ENCODE assay signal across 8 cellular contexts in genomic region chr6:26956601-26957184, GRCh38.
DNase-seq lines count a peak whose midpoint lies in the region; ATAC-seq and TF ChIP-seq lines count a peak whose summit lies in the region.
"Not testable (repeated sequence)": the region's sequence is repeated elsewhere in the genome, so short reads cannot be mapped to it uniquely, and the experiment has no call there.

No MANE protein-coding gene starts in this region.

- H3K9me3 Mint-ChIP-seq in activated naive CD8-positive, alpha-beta T cell treated with anti-CD3 and anti-CD28 coated beads, Interleukin-2, amount 50 U/mL, for 24 hours; natural killer cell: not testable (repeated sequence)

- H3K4me1 Mint-ChIP-seq in activated naive CD8-positive, alpha-beta T cell treated with anti-CD3 and anti-CD28 coated beads, Interleukin-2, amount 50 U/mL, for 24 hours; natural killer cell: not testable (repeated sequence)

- ATAC-seq in activated naive CD8-positive, alpha-beta T cell treated with anti-CD3 and anti-CD28 coated beads, Interleukin-2, amount 50 U/mL, for 24 hours = peak; percentile 88
- peak; percentile 58 to 88 (median 68) for ATAC-seq in natural killer cell

- intact Hi-C loops in natural killer cell (cut with micrococcal nuclease) = not testable (repeated sequence)

- POLR2A ChIA-PET in HEK293 (lab: Yijun Ruan, JAX) = interaction anchor here (0.7 to 0.8 kb wide), 2 partner anchors 135 to 176 kb away, joined by 3 read pairs; a partner anchor contains a TSS

- DNase-seq in NCI-H446 (lab: John Stamatoyannopoulos, UW) (peak; percentile 64 to 77), UCSD-AML1 (lab: John Stamatoyannopoulos, UW; ENCODE audit: unreplicated experiment) (peak; percentile 71), globus pallidus (ENCODE audit: low spot score) (peak; percentile 73), natural killer cell (peak; percentile 71)
- peak; percentile 87 for DNase-seq in activated naive CD8-positive, alpha-beta T cell treated with anti-CD3 and anti-CD28 coated beads, Interleukin-2, amount 50 U/mL, for 24 hours
- DNase-seq in stimulated activated CD8-positive, alpha-beta memory T cell treated with anti-CD3 and anti-CD28 coated beads, Interleukin-12 subunit alpha, Interleukin-12 subunit beta, amount 100 ng/mL, for 4 hours (ENCODE audit: low read depth) = peak; percentile 75

- not testable (repeated sequence) for H3K36me3 ChIP-seq in HEK293 (ENCODE audit: control insufficient read depth in 2 of 2, insufficient read depth in 1 of 2, low read length in 2 of 2)

- H3K27me3 Mint-ChIP-seq in activated naive CD8-positive, alpha-beta T cell treated with anti-CD3 and anti-CD28 coated beads, Interleukin-2, amount 50 U/mL, for 24 hours; natural killer cell (ENCODE audit: low read depth in 2 of 2): not testable (repeated sequence)

- CTCF ChIA-PET in HEK293 (lab: Yijun Ruan, JAX) = interaction anchor here (0.7 to 1.3 kb wide), 2 partner anchors 123 to 203 kb away, joined by 3 to 4 read pairs; no protein-coding TSS in a partner anchor

- peak overlapping the region; percentile 82 for H3K4me3 Mint-ChIP-seq in activated naive CD8-positive, alpha-beta T cell treated with anti-CD3 and anti-CD28 coated beads, Interleukin-2, amount 50 U/mL, for 24 hours
- H3K4me3 Mint-ChIP-seq in natural killer cell = peak overlapping the region; percentile 94

- H3K27ac ChIP-seq in C4-2B (peak overlapping the region; percentile 92), HEK293 (ENCODE audit: extremely low read depth, low read depth, low read length) (peak overlapping the region; percentile 53; the same call in 1 of the 2 replicates)

- peak overlapping the region; percentile 77 for H3K27ac Mint-ChIP-seq in activated naive CD8-positive, alpha-beta T cell treated with anti-CD3 and anti-CD28 coated beads, Interleukin-2, amount 50 U/mL, for 24 hours
- peak overlapping the region; percentile 74 to 87 for H3K27ac Mint-ChIP-seq in natural killer cell

- TF ChIP-seq CTCF in C4-2B (conservative IDR thresholded peaks at IDR 0.05) (peak; percentile 75), HEK293 (tag by site-specific recombination; IDR thresholded peaks at IDR 0.05) (peak; percentile 65), natural killer cell (IDR thresholded peaks at IDR 0.05) (peak; percentile 63)

- H3K4me1 ChIP-seq in HEK293 (ENCODE audit: control insufficient read depth, insufficient read depth, low read length) = not testable (repeated sequence)

- H3K9me3 ChIP-seq in HEK293 (ENCODE audit: control insufficient read depth, insufficient read depth, low read depth, low read length) = not testable (repeated sequence)

- H3K36me3 Mint-ChIP-seq in activated naive CD8-positive, alpha-beta T cell treated with anti-CD3 and anti-CD28 coated beads, Interleukin-2, amount 50 U/mL, for 24 hours (ENCODE audit: low read depth); natural killer cell: not testable (repeated sequence)

- H3K4me3 ChIP-seq in HEK293 (ENCODE audit: low read depth, low read length) = peak overlapping the region; percentile 56

TF ChIP-seq in HEK293, 187 proteins besides CTCF, POLR2A, EP300 and RAD21 (continues in another document):
- TF ChIP-seq ZSCAN30 (tag by site-specific recombination; IDR thresholded peaks at IDR 0.05) (peak; percentile 93), ZNF629 (tag by site-specific recombination; IDR thresholded peaks at IDR 0.05) (peak; percentile 35; the same call in 1 of the 2 replicates), GLIS2 (tag by site-specific recombination; IDR thresholded peaks at IDR 0.05) (0 out of 2 replicates have a peak, but pooled peaks have one; percentile 19), ZBTB26 (tag by site-specific recombination; optimal IDR thresholded peaks at IDR 0.05) (peak; percentile 81), ZNF391 (tag by site-specific recombination; IDR thresholded peaks at IDR 0.05; ENCODE audit: borderline replicate concordance, low read depth) (0 out of 2 replicates have a peak, but pooled peaks have one; percentile 38), ZBTB8A (tag by site-specific recombination; IDR thresholded peaks at IDR 0.05) (peak; percentile 100), OVOL3 (tag by site-specific recombination; IDR thresholded peaks at IDR 0.05) (peak; percentile 24; the same call in 1 of the 2 replicates), KLF10 (tag by site-specific recombination; IDR thresholded peaks at IDR 0.05) (peak; percentile 28; the same call in 1 of the 2 replicates), REST (tag by site-specific recombination; IDR thresholded peaks at IDR 0.05) (peak; percentile 26; the same call in 1 of the 2 replicates), KLF9 (tag by site-specific recombination; IDR thresholded peaks at IDR 0.05; ENCODE audit: low read depth) (peak; percentile 60), ZNF37A (tag by site-specific recombination; IDR thresholded peaks at IDR 0.05) (peak; percentile 61; the same call in 1 of the 2 replicates), ZFHX2 (tag by site-specific recombination; conservative IDR thresholded peaks at IDR 0.05) (0 out of 2 replicates have a peak, but pooled peaks have one; percentile 16), ZBTB11 (tag by site-specific recombination; conservative IDR thresholded peaks at IDR 0.05; ENCODE audit: low read depth) (peak; percentile 79), SP7 (tag by site-specific recombination; IDR thresholded peaks at IDR 0.05) (0 out of 2 replicates have a peak, but pooled peaks have one; percentile 50)

Comparison
In these comparisons a context has a peak if more than half of its experiments do, and no peak if none do; other contexts are left out.
1. Peak in every context shown above with its lines: DNase-seq, ATAC-seq, H3K4me3 ChIP-seq and H3K27ac ChIP-seq.